10 cellular contexts compared by ENCODE assay signal in genomic region chr14:24369463-24369862, GRCh38. TPM values are rescaled to one million over a fixed set of nuclear protein-coding genes. Genes with fewer than 3 reads are reported as not detected.
DNase-seq lines count a peak whose midpoint lies in the region; ATAC-seq and TF ChIP-seq lines count a peak whose summit lies in the region.
"Had no signal": no experiment of that assay in that cellular context is flagged by ENCODE, and none has a peak within 500 bp of the region (broad histone marks: within the 10 kb centered on the region; RNA-seq: fewer than 3 reads in every experiment).

No MANE protein-coding gene starts in this region.

- H3K36me3 Mint-ChIP-seq in activated T-cell treated with anti-CD3 and anti-CD28 coated beads, Interleukin-2, amount 50 U/mL, for 72 hours (ENCODE audit: insufficient read depth in 2 of 2) = peaks cover 2 to 5% of the 10 kb centered on the region in 2 donors
- no peaks in the 10 kb centered on the region for H3K36me3 Mint-ChIP-seq in activated T-cell treated with anti-CD3 and anti-CD28 coated beads, Interleukin-2, amount 50 U/mL, for 24 hours (ENCODE audit: low read depth)
- peaks cover 9% of the 10 kb centered on the region for H3K36me3 Mint-ChIP-seq in central memory CD8-positive, alpha-beta T cell (ENCODE audit: insufficient read depth)
- no peaks in the 10 kb centered on the region for H3K36me3 Mint-ChIP-seq in naive B cell

- no peaks in the 10 kb centered on the region for H4K20me1 ChIP-seq in PC-3 (ENCODE audit: low read length)

- peaks cover 11 to 27% (median 27%) of the 10 kb centered on the region in 3 donors for H3K36me3 ChIP-seq in tibial artery
- H3K36me3 ChIP-seq in PC-3 (ENCODE audit: low read depth, low read length) = no peaks in the 10 kb centered on the region

- no peaks in the 10 kb centered on the region for H3K9me3 Mint-ChIP-seq in activated T-cell treated with anti-CD3 and anti-CD28 coated beads, Interleukin-2, amount 50 U/mL, for 72 hours
- H3K9me3 Mint-ChIP-seq in activated T-cell treated with anti-CD3 and anti-CD28 coated beads, Interleukin-2, amount 50 U/mL, for 24 hours = no peaks in the 10 kb centered on the region
- H3K9me3 Mint-ChIP-seq in central memory CD8-positive, alpha-beta T cell = no peaks in the 10 kb centered on the region
- H3K9me3 Mint-ChIP-seq in naive B cell = no peaks in the 10 kb centered on the region

- no TSS peak for BruUV-seq in PC-3 (replicated peaks; lab: Mats Ljungman, UMichigan)

- peaks cover 0 to 43% (median 27%) of the 10 kb centered on the region in 4 donors for H3K4me1 ChIP-seq in tibial artery
- peaks cover 24% of the 10 kb centered on the region for H3K4me1 ChIP-seq in PC-3 (ENCODE audit: insufficient read depth, low read length)

- H3K9ac ChIP-seq in PC-3 (ENCODE audit: low read length) = no peak overlapping the region

- no peak overlapping the region for H2AFZ ChIP-seq in PC-3 (ENCODE audit: low read length)

- peaks cover 42% of the 10 kb centered on the region for H3K27me3 Mint-ChIP-seq in activated T-cell treated with anti-CD3 and anti-CD28 coated beads, Interleukin-2, amount 50 U/mL, for 72 hours (ENCODE audit: low read depth)
- peaks cover 37% of the 10 kb centered on the region for H3K27me3 Mint-ChIP-seq in activated T-cell treated with anti-CD3 and anti-CD28 coated beads, Interleukin-2, amount 50 U/mL, for 24 hours
- peaks cover 62% of the 10 kb centered on the region for H3K27me3 Mint-ChIP-seq in central memory CD8-positive, alpha-beta T cell
- H3K27me3 Mint-ChIP-seq in naive B cell = peaks cover 0 to 16% (median 4%) of the 10 kb centered on the region in 3 donors

- H3K27me3 ChIP-seq in tibial artery = no peaks in the 10 kb centered on the region
- H3K27me3 ChIP-seq in PC-3 (ENCODE audit: low read length) = no peaks in the 10 kb centered on the region

- H3K4me1 Mint-ChIP-seq in activated T-cell treated with anti-CD3 and anti-CD28 coated beads, Interleukin-2, amount 50 U/mL, for 72 hours (ENCODE audit: low read depth) = peaks cover 32% of the 10 kb centered on the region
- H3K4me1 Mint-ChIP-seq in activated T-cell treated with anti-CD3 and anti-CD28 coated beads, Interleukin-2, amount 50 U/mL, for 24 hours (ENCODE audit: low read depth) = peaks cover 26% of the 10 kb centered on the region
- H3K4me1 Mint-ChIP-seq in central memory CD8-positive, alpha-beta T cell = peaks cover 34% of the 10 kb centered on the region
- H3K4me1 Mint-ChIP-seq in naive B cell = peaks cover 34 to 38% (median 35%) of the 10 kb centered on the region in 3 donors

- peak overlapping the region; percentile 51 to 70 for H3K4me3 Mint-ChIP-seq in activated T-cell treated with anti-CD3 and anti-CD28 coated beads, Interleukin-2, amount 50 U/mL, for 72 hours
- no peak overlapping the region for H3K4me3 Mint-ChIP-seq in activated T-cell treated with anti-CD3 and anti-CD28 coated beads, Interleukin-2, amount 50 U/mL, for 24 hours
- H3K4me3 Mint-ChIP-seq in central memory CD8-positive, alpha-beta T cell = peak overlapping the region; percentile 70
- H3K4me3 Mint-ChIP-seq in naive B cell = peak overlapping the region in 5 of 8 donors; percentile 59 to 80 (median 70)

- H3K27ac ChIP-seq in tibial artery = peak overlapping the region; percentile 97 to 98
- H3K27ac ChIP-seq in PC-3 (ENCODE audit: low read length) = no peak overlapping the region

- TF ChIP-seq CTCF in tibial artery (IDR thresholded peaks at IDR 0.05) (no peak), PC-3 (conservative IDR thresholded peaks at IDR 0.05; ENCODE audit: low read depth, low read length) (no peak)

- H3K27ac Mint-ChIP-seq in activated T-cell treated with anti-CD3 and anti-CD28 coated beads, Interleukin-2, amount 50 U/mL, for 72 hours = no peak overlapping the region
- no peak overlapping the region for H3K27ac Mint-ChIP-seq in activated T-cell treated with anti-CD3 and anti-CD28 coated beads, Interleukin-2, amount 50 U/mL, for 24 hours
- no peak overlapping the region for H3K27ac Mint-ChIP-seq in central memory CD8-positive, alpha-beta T cell (ENCODE audit: low read depth)
- peak overlapping the region in 4 of 6 donors; percentile 28 to 87 (median 62) for H3K27ac Mint-ChIP-seq in naive B cell

- no peak for DNase-seq in activated T-cell treated with anti-CD3 and anti-CD28 coated beads, Interleukin-2, amount 50 U/mL, for 72 hours
- no peak for DNase-seq in activated T-cell treated with anti-CD3 and anti-CD28 coated beads, Interleukin-2, amount 50 U/mL, for 24 hours
- DNase-seq in central memory CD8-positive, alpha-beta T cell (ENCODE audit: low spot score in 2 of 2) = no peak
- no peak for DNase-seq in naive B cell
- DNase-seq in tibial artery = peak in 1 of 2 donors; percentile 71
- DNase-seq in cerebellar cortex (ENCODE audit: low spot score) = no peak
- no peak for DNase-seq in PC-3
- DNase-seq: effector memory CD4-positive, alpha-beta T cell had no signal

- no peak overlapping the region for H3K4me2 ChIP-seq in PC-3 (ENCODE audit: low read length)

- H3K4me3 ChIP-seq in tibial artery (peak overlapping the region; percentile 74 to 84), PC-3 (ENCODE audit: low read length) (no peak overlapping the region)

- no peak for ATAC-seq in activated T-cell treated with anti-CD3 and anti-CD28 coated beads, Interleukin-2, amount 50 U/mL, for 72 hours (replicated peaks in 1 of 2)
- ATAC-seq in central memory CD8-positive, alpha-beta T cell (replicated peaks; ENCODE audit: extremely low read depth, poor library complexity, severe bottlenecking) = no peak
- ATAC-seq in naive B cell (ENCODE audit: low read depth in 2 of 2) (no peak), HG03442 (IDR thresholded peaks at IDR 0.05; ENCODE audit: unreplicated experiment) (no peak), PC-3 (no peak)
- ATAC-seq: Panc1 had no signal

- no peaks in the 10 kb centered on the region for H3K79me2 ChIP-seq in PC-3 (ENCODE audit: low read length)

- POLR2A ChIA-PET in PC-3 (lab: Charles Lee; ENCODE audit: unreplicated experiment) = no interaction called here

- CTCF ChIA-PET in PC-3 (lab: Charles Lee) = no interaction called here

- no peaks in the 10 kb centered on the region for H3K9me3 ChIP-seq in tibial artery
- no peaks in the 10 kb centered on the region for H3K9me3 ChIP-seq in PC-3 (ENCODE audit: low read length)

- intact Hi-C loops in tibial artery (cut with DNase I; ENCODE audit: low total_unique reads) (no loop called here), PC-3 (cut with micrococcal nuclease) (no loop called here)

- H3F3A ChIP-seq in PC-3 (ENCODE audit: low read length, unreplicated experiment) = no peaks in the 10 kb centered on the region

- H3K9me2 ChIP-seq in PC-3 (replicated peaks; ENCODE audit: low read length) = no peaks in the 10 kb centered on the region

RNA-seq across cellular contexts. Expression of gene NFATC4, which starts 1.5 kb away (rescaled TPM):
- total RNA-seq in activated T-cell treated with anti-CD3 and anti-CD28 coated beads, Interleukin-2, amount 50 U/mL, for 72 hours = 10 to 100 TPM in 1 of 2 donors, 1 to 10 TPM in 1; 2.6 to 11.3 TPM
- polyA plus RNA-seq in naive B cell (ENCODE audit: low read depth in 6 of 6) = under 1 TPM in 2 of 6 donors, not detected in 4; 0.19 to 0.43 TPM
- 11.5 and 15.1 TPM in 2 replicates for total RNA-seq in PC-3 (2014; rRNA removed)

RNA-seq across cellular contexts. Expression of gene NYNRIN, which starts 29.3 kb away (rescaled TPM):
- under 1 TPM; 0.09 to 0.14 TPM for total RNA-seq in activated T-cell treated with anti-CD3 and anti-CD28 coated beads, Interleukin-2, amount 50 U/mL, for 72 hours
- polyA plus RNA-seq in naive B cell (ENCODE audit: low read depth in 6 of 6) = under 1 TPM in 2 of 6 donors, not detected in 4; 0.05 to 0.14 TPM
- 2.7 and 3.1 TPM in 2 replicates for total RNA-seq in PC-3 (2014; rRNA removed)

RNA-seq across cellular contexts. Expression of gene RIPK3, which starts 29.7 kb away (rescaled TPM):
- total RNA-seq in activated T-cell treated with anti-CD3 and anti-CD28 coated beads, Interleukin-2, amount 50 U/mL, for 72 hours = 10 to 100 TPM; 11.0 to 18.6 TPM
- polyA plus RNA-seq in naive B cell (ENCODE audit: low read depth in 6 of 6) = 10 to 100 TPM in 2 of 6 donors, 1 to 10 TPM in 3, not detected in 1; 7.7 to 12.9 (median 9.3) TPM
- not detected in 2 replicates for total RNA-seq in PC-3 (2014; rRNA removed)

RNA-seq across cellular contexts. Expression of gene ADCY4, which starts 34.6 kb away (rescaled TPM):
- 1 to 10 TPM; 4.6 to 6.9 TPM for total RNA-seq in activated T-cell treated with anti-CD3 and anti-CD28 coated beads, Interleukin-2, amount 50 U/mL, for 72 hours
- polyA plus RNA-seq in naive B cell (ENCODE audit: low read depth in 6 of 6) = under 1 TPM in 3 of 6 donors, not detected in 3; 0.29 to 0.53 (median 0.32) TPM
- total RNA-seq in PC-3 (2014; rRNA removed) = 0.04 TPM in 1 of 2 replicates, not detected in the other

RNA-seq across cellular contexts. Expression of gene LTB4R, which starts 58.2 kb away (rescaled TPM):
- total RNA-seq in activated T-cell treated with anti-CD3 and anti-CD28 coated beads, Interleukin-2, amount 50 U/mL, for 72 hours = 10 to 100 TPM; 27.1 to 28.5 TPM
- polyA plus RNA-seq in naive B cell (ENCODE audit: low read depth in 6 of 6) = 1 to 10 TPM; 1.4 to 2.4 (median 2.1) TPM
- total RNA-seq in PC-3 (2014; rRNA removed) = 11.6 and 13.1 TPM in 2 replicates

Comparison
In these comparisons a context has a peak if more than half of its experiments do, and no peak if none do; other contexts are left out.
1. H3K27ac Mint-ChIP-seq: peak in naive B cell (4 of 6); none in activated T-cell treated with anti-CD3 and anti-CD28 coated beads, Interleukin-2, amount 50 U/mL, for 72 hours (single experiment), activated T-cell treated with anti-CD3 and anti-CD28 coated beads, Interleukin-2, amount 50 U/mL, for 24 hours (single experiment) and central memory CD8-positive, alpha-beta T cell (single experiment).
2. RNA of gene RIPK3, which starts 29.7 kb away (total RNA-seq): 11.0 to 18.6 TPM in activated T-cell treated with anti-CD3 and anti-CD28 coated beads, Interleukin-2, amount 50 U/mL, for 72 hours; not detected in PC-3; every median in the first group is over 10 times any median in the second.